Comparison of ENCODE assay signal across 8 cellular contexts in the genomic region with DNA sequence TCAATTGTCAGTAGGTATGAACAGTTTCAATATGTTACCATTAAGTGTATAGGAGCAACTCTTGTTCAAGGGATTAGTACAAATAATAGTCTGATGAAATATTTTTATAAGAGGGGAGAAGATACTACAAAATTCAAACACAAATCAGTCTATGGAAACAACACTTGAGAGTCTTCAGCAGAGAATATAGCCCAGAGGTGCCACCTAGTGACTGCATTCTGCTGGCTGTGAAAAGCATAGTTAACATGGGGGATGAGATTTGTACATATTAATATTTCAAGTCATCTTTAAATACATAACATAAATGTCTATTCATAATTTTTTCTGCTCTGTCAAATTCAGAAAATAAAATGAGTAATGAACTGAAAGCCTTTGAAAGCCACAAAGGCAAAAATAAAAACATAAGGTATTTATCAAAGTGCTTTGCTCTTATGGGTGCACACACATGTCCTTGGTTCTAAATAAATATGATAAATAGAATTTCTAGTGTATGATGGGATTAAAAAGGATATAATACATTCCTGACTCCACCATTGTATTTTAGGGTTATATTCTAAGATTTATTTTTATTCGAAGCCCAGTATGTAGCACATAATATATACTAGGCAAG.
DNase-seq lines count a peak whose midpoint lies in the region; ATAC-seq and TF ChIP-seq lines count a peak whose summit lies in the region.

No MANE protein-coding gene starts in this region.

- no peaks in the 10 kb centered on the region for H3K27me3 ChIP-seq in lower lobe of right lung (ENCODE audit: low read depth)

- POLR2A ChIA-PET in HEK293 (lab: Yijun Ruan, JAX) = no interaction called here

- intact Hi-C loops in lower lobe of right lung (cut with DNase I) = no loop called here

- H3K4me3 ChIP-seq in HEK293 (ENCODE audit: low read depth, low read length) = no peak overlapping the region
- no peak overlapping the region for H3K4me3 ChIP-seq in lower lobe of right lung

- DNase-seq in DMS 273 (lab: John Stamatoyannopoulos, UW; ENCODE audit: unreplicated experiment) (peak; percentile 69), NCI-H526 treated with DMSO at 0.1 percent for 48 hours (lab: John Stamatoyannopoulos, UW) (peak; percentile 46), cerebellar cortex (ENCODE audit: low spot score) (peak; percentile 75), lower lobe of right lung (no peak), T-helper 9 cell (no peak)
- DNase-seq in stimulated activated CD4-positive, alpha-beta T cell treated with anti-CD3 and anti-CD28 coated beads, Interleukin-4, amount 100 ng/mL, for 4 hours = no peak

- CTCF ChIA-PET in HEK293 (lab: Yijun Ruan, JAX) = no interaction called here

- no peaks in the 10 kb centered on the region for H3K4me1 ChIP-seq in HEK293 (ENCODE audit: control insufficient read depth, insufficient read depth, low read length)
- H3K4me1 ChIP-seq in lower lobe of right lung = no peaks in the 10 kb centered on the region

- no peak overlapping the region for H3K27ac ChIP-seq in HEK293 (ENCODE audit: extremely low read depth, low read depth, low read length)
- no peak overlapping the region for H3K27ac ChIP-seq in lower lobe of right lung

- TF ChIP-seq CTCF in HEK293 (tag by site-specific recombination; IDR thresholded peaks at IDR 0.05) (no peak), lower lobe of right lung (IDR thresholded peaks at IDR 0.05) (peak; percentile 60)

- H3K9me3 ChIP-seq in HEK293 (ENCODE audit: control insufficient read depth, insufficient read depth, low read depth, low read length) (no peaks in the 10 kb centered on the region), lower lobe of right lung (no peaks in the 10 kb centered on the region)

- H3K36me3 ChIP-seq in HEK293 (ENCODE audit: control insufficient read depth in 2 of 2, insufficient read depth in 1 of 2, low read length in 2 of 2) (no peaks in the 10 kb centered on the region), lower lobe of right lung (no peaks in the 10 kb centered on the region)

- peak; percentile 71 to 89 for ATAC-seq in lower lobe of right lung
- ATAC-seq in HG03045 (IDR thresholded peaks at IDR 0.05; ENCODE audit: unreplicated experiment) = no peak

TF ChIP-seq in HEK293, 187 proteins besides CTCF, POLR2A, EP300 and RAD21:
- no peak for TF ChIP-seq BCL11A (tag by site-specific recombination; IDR thresholded peaks at IDR 0.05; ENCODE audit: low read depth)
- peak; percentile 39; the same call in 1 of the 2 replicates for TF ChIP-seq ZNF654 (tag by site-specific recombination; IDR thresholded peaks at IDR 0.05; ENCODE audit: low read depth)
TF ChIP-seq in HEK293: peak in this region for 1.

Comparison
In these comparisons a context has a peak if more than half of its experiments do, and no peak if none do; other contexts are left out.
1. DNase-seq: peak in DMS 273 (single experiment), NCI-H526 treated with DMSO at 0.1 percent for 48 hours (single experiment) and cerebellar cortex (single experiment); none in lower lobe of right lung (single experiment), T-helper 9 cell (single experiment) and stimulated activated CD4-positive, alpha-beta T cell treated with anti-CD3 and anti-CD28 coated beads, Interleukin-4, amount 100 ng/mL, for 4 hours (0 of 2).